8 cellular contexts compared by ENCODE assay signal in genomic region chr2:27370026-27370815, GRCh38. TPM values are rescaled to one million over a fixed set of nuclear protein-coding genes. Genes with fewer than 3 reads are reported as not detected.
DNase-seq lines count a peak whose midpoint lies in the region; ATAC-seq, FAIRE-seq and TF ChIP-seq lines count a peak whose summit lies in the region.

TSS of gene EIF2B4 (minus strand) at chr2:27370338. CDS start at chr2:27370314, 24 bp downstream.
TSS of gene SNX17 (plus strand) at chr2:27370616. CDS start at chr2:27370744, 128 bp downstream.

- intact Hi-C loops in right cardiac atrium (cut with DNase I): no loop called here
- intact Hi-C loops in vagina (cut with DNase I): no loop called here

- H3K27me3 ChIP-seq in astrocyte (ENCODE audit: insufficient read depth, low read length) (no peaks in the 10 kb centered on the region), right cardiac atrium (ENCODE audit: control insufficient read depth, insufficient read depth) (no peaks in the 10 kb centered on the region), vagina (no peaks in the 10 kb centered on the region)

- H3K27ac Mint-ChIP-seq in astrocyte (ENCODE audit: unreplicated experiment): peak within 1 kb of the TSS; percentile 96

- H3K27ac ChIP-seq in astrocyte (ENCODE audit: low read depth, low read length): peak within 1 kb of the TSS; percentile 85
- H3K27ac ChIP-seq in right cardiac atrium (ENCODE audit: low read length): peak within 1 kb of the TSS; percentile 75
- H3K27ac ChIP-seq in vagina: peak within 1 kb of the TSS; percentile 83

- H3K4me3 Mint-ChIP-seq in astrocyte (ENCODE audit: unreplicated experiment): peak within 1 kb of the TSS; percentile 96

- peaks cover 48% of the 10 kb centered on the region for H4K20me1 ChIP-seq in astrocyte (ENCODE audit: insufficient read depth, low read length)

- H3K79me2 ChIP-seq in astrocyte (ENCODE audit: insufficient read depth, low read length): peaks cover 75% of the 10 kb centered on the region

- H3K9ac ChIP-seq in astrocyte (ENCODE audit: low read length): peak within 1 kb of the TSS; percentile 97

- H3K36me3 Mint-ChIP-seq in astrocyte (ENCODE audit: low read depth, unreplicated experiment): peaks cover 13% of the 10 kb centered on the region

- H3K4me1 Mint-ChIP-seq in astrocyte (ENCODE audit: low read depth, unreplicated experiment): peaks cover 23% of the 10 kb centered on the region

- ATAC-seq in HG02981 (IDR thresholded peaks at IDR 0.05; ENCODE audit: unreplicated experiment) (peak; percentile 89), right cardiac atrium (peak; percentile 96 to 97)

- H3K4me1 ChIP-seq in astrocyte (ENCODE audit: insufficient read depth, low read length) (peaks cover 23% of the 10 kb centered on the region), right cardiac atrium (ENCODE audit: control insufficient read depth, insufficient read depth, low read length) (peaks cover 3% of the 10 kb centered on the region), vagina (peaks cover 36% of the 10 kb centered on the region)

- TF ChIP-seq POLR2A in vagina (IDR thresholded peaks at IDR 0.05): peak; percentile 16 to 44

- H2AFZ ChIP-seq in astrocyte (ENCODE audit: low read depth, low read length): peak within 1 kb of the TSS; percentile 92

- TF ChIP-seq CTCF in astrocyte (IDR thresholded peaks at IDR 0.05; ENCODE audit: insufficient read depth, low read depth, low read length) (peak; percentile 58), vagina (IDR thresholded peaks at IDR 0.05) (peak; percentile 38 to 86 (median 59))

- H3K27me3 Mint-ChIP-seq in astrocyte (ENCODE audit: low read depth, unreplicated experiment): no peaks in the 10 kb centered on the region

- peaks cover 2% of the 10 kb centered on the region for H3K9me3 Mint-ChIP-seq in astrocyte (ENCODE audit: unreplicated experiment)

- peak within 1 kb of the TSS; percentile 91 for H3K4me2 ChIP-seq in astrocyte (ENCODE audit: low read length)

- H3K4me3 ChIP-seq in astrocyte (ENCODE audit: insufficient read depth, low read depth, low read length): peak within 1 kb of the TSS; percentile 79
- peak within 1 kb of the TSS; percentile 70 for H3K4me3 ChIP-seq in right cardiac atrium (ENCODE audit: low read length)
- peak within 1 kb of the TSS; percentile 79 to 91 for H3K4me3 ChIP-seq in vagina

- H3K9me3 ChIP-seq in astrocyte (ENCODE audit: insufficient read depth, low read depth, low read length): no peaks in the 10 kb centered on the region
- H3K9me3 ChIP-seq in right cardiac atrium (ENCODE audit: control insufficient read depth, low read length): no peaks in the 10 kb centered on the region
- no peaks in the 10 kb centered on the region for H3K9me3 ChIP-seq in vagina

- FAIRE-seq in GM18507 (lab: Jason Lieb, UNC): peak; percentile 95
- no peak for FAIRE-seq in astrocyte (lab: Jason Lieb, UNC)

- H3K36me3 ChIP-seq in astrocyte (ENCODE audit: insufficient read depth, low read length): peaks cover 38% of the 10 kb centered on the region
- H3K36me3 ChIP-seq in vagina: peaks cover 0 to 55% of the 10 kb centered on the region in 2 donors

- peak; percentile 84 for DNase-seq in GM18507 (ENCODE audit: extremely low spot score, insufficient read length, low read depth)
- peak; percentile 96 for DNase-seq in NCI-H2029 (lab: John Stamatoyannopoulos, UW)
- DNase-seq in T-helper 22 cell (ENCODE audit: low read depth): peak; percentile 99
- DNase-seq in astrocyte (ENCODE audit: low read depth): peak; percentile 98
- DNase-seq in right cardiac atrium: peak; percentile 99 to 100 (median 100)
- DNase-seq in putamen (ENCODE audit: low spot score): peak; percentile 99
- peak in 1 of 2 donors; percentile 100 for DNase-seq in vagina (ENCODE audit: extremely low spot score in 2 of 2)

- under 1% methylated on average over 85 of the region's 85 CpGs for whole genome bisulfite sequencing in right cardiac atrium

RNA-seq across cellular contexts. Expression of gene EIF2B4, which starts in this region (rescaled TPM):
- total RNA-seq in astrocyte (43.3 and 47.3 TPM in 2 replicates), right cardiac atrium (10 to 100 TPM; 31.8 to 36.0 (median 33.9) TPM), vagina (37.1 TPM)
- polyA plus RNA-seq in right cardiac atrium: 31.2 TPM

RNA-seq across cellular contexts. Expression of gene SNX17, which starts in this region (rescaled TPM):
- total RNA-seq in astrocyte (69.9 and 86.6 TPM in 2 replicates), right cardiac atrium (10 to 100 TPM; 61.7 to 74.8 (median 68.2) TPM), vagina (99.2 TPM)
- 54.8 TPM for polyA plus RNA-seq in right cardiac atrium
